Comparison of ENCODE assay signal across 1 cellular context in genomic region chr16:23453338-23454052, GRCh38.
TF ChIP-seq lines count a peak whose summit lies in the region.

No MANE protein-coding gene starts in this region.

TF ChIP-seq in GM12878, 131 proteins besides CTCF, POLR2A, EP300 and RAD21:
- TF ChIP-seq, protein P1, sequence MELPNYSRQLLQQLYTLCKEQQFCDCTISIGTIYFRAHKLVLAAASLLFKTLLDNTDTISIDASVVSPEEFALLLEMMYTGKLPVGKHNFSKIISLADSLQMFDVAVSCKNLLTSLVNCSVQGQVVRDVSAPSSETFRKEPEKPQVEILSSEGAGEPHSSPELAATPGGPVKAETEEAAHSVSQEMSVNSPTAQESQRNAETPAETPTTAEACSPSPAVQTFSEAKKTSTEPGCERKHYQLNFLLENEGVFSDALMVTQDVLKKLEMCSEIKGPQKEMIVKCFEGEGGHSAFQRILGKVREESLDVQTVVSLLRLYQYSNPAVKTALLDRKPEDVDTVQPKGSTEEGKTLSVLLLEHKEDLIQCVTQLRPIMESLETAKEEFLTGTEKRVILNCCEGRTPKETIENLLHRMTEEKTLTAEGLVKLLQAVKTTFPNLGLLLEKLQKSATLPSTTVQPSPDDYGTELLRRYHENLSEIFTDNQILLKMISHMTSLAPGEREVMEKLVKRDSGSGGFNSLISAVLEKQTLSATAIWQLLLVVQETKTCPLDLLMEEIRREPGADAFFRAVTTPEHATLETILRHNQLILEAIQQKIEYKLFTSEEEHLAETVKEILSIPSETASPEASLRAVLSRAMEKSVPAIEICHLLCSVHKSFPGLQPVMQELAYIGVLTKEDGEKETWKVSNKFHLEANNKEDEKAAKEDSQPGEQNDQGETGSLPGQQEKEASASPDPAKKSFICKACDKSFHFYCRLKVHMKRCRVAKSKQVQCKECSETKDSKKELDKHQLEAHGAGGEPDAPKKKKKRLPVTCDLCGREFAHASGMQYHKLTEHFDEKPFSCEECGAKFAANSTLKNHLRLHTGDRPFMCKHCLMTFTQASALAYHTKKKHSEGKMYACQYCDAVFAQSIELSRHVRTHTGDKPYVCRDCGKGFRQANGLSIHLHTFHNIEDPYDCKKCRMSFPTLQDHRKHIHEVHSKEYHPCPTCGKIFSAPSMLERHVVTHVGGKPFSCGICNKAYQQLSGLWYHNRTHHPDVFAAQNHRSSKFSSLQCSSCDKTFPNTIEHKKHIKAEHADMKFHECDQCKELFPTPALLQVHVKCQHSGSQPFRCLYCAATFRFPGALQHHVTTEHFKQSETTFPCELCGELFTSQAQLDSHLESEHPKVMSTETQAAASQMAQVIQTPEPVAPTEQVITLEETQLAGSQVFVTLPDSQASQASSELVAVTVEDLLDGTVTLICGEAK (IDR thresholded peaks at IDR 0.05; ENCODE audit: borderline replicate concordance) = peak; percentile 39
- TF ChIP-seq, protein P2, sequence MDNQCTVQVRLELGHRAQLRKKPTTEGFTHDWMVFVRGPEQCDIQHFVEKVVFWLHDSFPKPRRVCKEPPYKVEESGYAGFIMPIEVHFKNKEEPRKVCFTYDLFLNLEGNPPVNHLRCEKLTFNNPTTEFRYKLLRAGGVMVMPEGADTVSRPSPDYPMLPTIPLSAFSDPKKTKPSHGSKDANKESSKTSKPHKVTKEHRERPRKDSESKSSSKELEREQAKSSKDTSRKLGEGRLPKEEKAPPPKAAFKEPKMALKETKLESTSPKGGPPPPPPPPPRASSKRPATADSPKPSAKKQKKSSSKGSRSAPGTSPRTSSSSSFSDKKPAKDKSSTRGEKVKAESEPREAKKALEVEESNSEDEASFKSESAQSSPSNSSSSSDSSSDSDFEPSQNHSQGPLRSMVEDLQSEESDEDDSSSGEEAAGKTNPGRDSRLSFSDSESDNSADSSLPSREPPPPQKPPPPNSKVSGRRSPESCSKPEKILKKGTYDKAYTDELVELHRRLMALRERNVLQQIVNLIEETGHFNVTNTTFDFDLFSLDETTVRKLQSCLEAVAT (IDR thresholded peaks at IDR 0.05) = peak; percentile 90
- no peak for TF ChIP-seq SMARCA5 (IDR thresholded peaks at IDR 0.05)
- TF ChIP-seq TARDBP (IDR thresholded peaks at IDR 0.05; ENCODE audit: borderline replicate concordance) = 0 out of 2 replicates have a peak, but pooled peaks have one; percentile 12
